ENCODE assay signal across 16 cellular contexts in the genomic region with DNA sequence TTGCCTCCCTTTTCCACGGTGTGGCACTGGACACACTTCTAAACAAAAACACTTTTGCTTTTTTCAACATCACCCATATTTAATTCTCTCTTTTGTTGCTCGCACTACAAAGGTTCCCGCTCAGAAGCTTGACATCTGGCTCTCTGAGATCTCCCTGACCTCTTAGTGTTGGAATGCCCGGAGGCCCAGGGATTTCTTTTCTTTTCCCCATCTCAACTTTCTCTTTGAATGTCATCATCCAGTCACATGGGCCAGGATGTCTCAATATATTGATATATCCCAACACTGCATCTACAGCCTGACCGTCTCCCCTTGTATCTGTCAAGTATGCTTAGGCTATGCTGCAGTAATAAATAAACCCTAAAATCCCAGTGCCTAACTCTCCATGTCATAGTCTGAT.
"Had no signal": no experiment of that assay in that cellular context is flagged by ENCODE, and none has a peak within 500 bp of the region (broad histone marks: within the 10 kb centered on the region; RNA-seq: fewer than 3 reads in every experiment).

No MANE protein-coding gene starts in this region.

- DNase-seq: effector memory CD4-positive, alpha-beta T cell; heart right ventricle; hypothalamus; kidney glomerular epithelial cell; mucosa of descending colon; naive thymus-derived CD8-positive, alpha-beta T cell; posterior cingulate gyrus; spleen; stimulated activated CD4-positive, alpha-beta T cell treated with anti-CD3 and anti-CD28 coated beads, Interleukin-2, amount 100 ng/mL, for 24 hours; stimulated activated CD4-positive, alpha-beta T cell treated with anti-CD3 and anti-CD28 coated beads, Interleukin-4, amount 100 ng/mL, for 4 hours; stimulated activated naive CD4-positive, alpha-beta T cell; stomach; substantia nigra; transverse colon had no signal

- H3K4me3 Mint-ChIP-seq: naive thymus-derived CD8-positive, alpha-beta T cell had no signal

- H3K9me3 Mint-ChIP-seq: naive thymus-derived CD8-positive, alpha-beta T cell had no signal

- ATAC-seq: esophagus mucosa; heart right ventricle; mucosa of descending colon; naive thymus-derived CD8-positive, alpha-beta T cell; sciatic nerve had no signal
